20 cellular contexts compared by ENCODE assay signal in genomic region chr15:100597862-100598261, GRCh38. TPM values are rescaled to one million over a fixed set of nuclear protein-coding genes. Genes with fewer than 3 reads are reported as not detected.
DNase-seq lines count a peak whose midpoint lies in the region; ATAC-seq lines count a peak whose summit lies in the region.
"Had no signal": no experiment of that assay in that cellular context is flagged by ENCODE, and none has a peak within 500 bp of the region (broad histone marks: within the 10 kb centered on the region; RNA-seq: fewer than 3 reads in every experiment).

No MANE protein-coding gene starts in this region.

- no peaks in the 10 kb centered on the region for H3K36me3 Mint-ChIP-seq in CD4-positive, CD25-positive, alpha-beta regulatory T cell
- H3K36me3 Mint-ChIP-seq in CD8-positive, alpha-beta memory T cell: peaks cover 0 to 4% (median 0%) of the 10 kb centered on the region in 3 donors
- peaks cover 15% of the 10 kb centered on the region for H3K36me3 Mint-ChIP-seq in activated naive CD8-positive, alpha-beta T cell treated with anti-CD3 and anti-CD28 coated beads, Interleukin-2, amount 10 ng/mL, durations not matched to agents 7 days and 5 days
- peaks cover 0 to 35% (median 3%) of the 10 kb centered on the region in 5 donors for H3K36me3 Mint-ChIP-seq in naive thymus-derived CD4-positive, alpha-beta T cell

- intact Hi-C loops in naive thymus-derived CD4-positive, alpha-beta T cell (cut with micrococcal nuclease): loop anchor here (1.0 to 5.0 kb wide), 6 partner anchors 17 to 1031 kb away; partner anchors contain the start of genes MEF2A (in 1 of the 2) and SNRPA1 (in 1 of the 2)

- peaks cover 87% of the 10 kb centered on the region for H3K4me1 ChIP-seq in CD4-positive, CD25-positive, alpha-beta regulatory T cell (ENCODE audit: control insufficient read depth, insufficient read depth, low read length, poor library complexity, severe bottlenecking)
- H3K4me1 ChIP-seq in CD8-positive, alpha-beta memory T cell (ENCODE audit: insufficient read depth, low read length): peaks cover 80% of the 10 kb centered on the region
- H3K4me1 ChIP-seq in naive thymus-derived CD4-positive, alpha-beta T cell (ENCODE audit: control insufficient read depth in 2 of 2, insufficient read depth in 2 of 2, low read length in 2 of 2): peaks cover 52 to 71% of the 10 kb centered on the region in 2 donors

- in situ Hi-C loops in ACHN (cut with HindIII; ENCODE audit: low pct_ligation_motif_present, low pct_unique_long_range_greater_than_20kb, low sequenced_read_pairs): no loop called here

- DNase-seq in CD4-positive, CD25-positive, alpha-beta regulatory T cell: peak in 1 of 3 donors; percentile 48
- DNase-seq in CD8-positive, alpha-beta memory T cell: no peak
- no peak for DNase-seq in activated naive CD8-positive, alpha-beta T cell treated with anti-CD3 and anti-CD28 coated beads, Interleukin-2, amount 10 ng/mL, durations not matched to agents 7 days and 5 days
- peak in 2 of 9 donors; percentile 16 to 30 for DNase-seq in naive thymus-derived CD4-positive, alpha-beta T cell
- DNase-seq in ACHN (no peak), iPS-NIHi7 (ENCODE audit: extremely low spot score) (no peak)
- DNase-seq: activated CD4-positive, CD25-positive, alpha-beta regulatory T cell treated with anti-CD3 and anti-CD28 coated beads, Interleukin-2, amount 50 U/mL, for 72 hours; amniotic stem cell; Calu3; caudate nucleus; left lung; NCI-H1105; NCI-H2081; NCI-H446 treated with DMSO at 0.1 percent for 48 hours; nucleus accumbens; RPMI8226; stimulated activated CD4-positive, alpha-beta T cell treated with anti-CD3 and anti-CD28 coated beads, Interleukin-12 subunit alpha, Interleukin-12 subunit beta, amount 100 ng/mL, for 4 hours had no signal

- peak overlapping the region in 2 of 3 donors; percentile 97 for H3K27ac Mint-ChIP-seq in CD4-positive, CD25-positive, alpha-beta regulatory T cell
- H3K27ac Mint-ChIP-seq in CD8-positive, alpha-beta memory T cell: peak overlapping the region; percentile 85 to 100 (median 96)
- H3K27ac Mint-ChIP-seq in activated naive CD8-positive, alpha-beta T cell treated with anti-CD3 and anti-CD28 coated beads, Interleukin-2, amount 10 ng/mL, durations not matched to agents 7 days and 5 days: peak overlapping the region; percentile 96
- H3K27ac Mint-ChIP-seq in naive thymus-derived CD4-positive, alpha-beta T cell: peak overlapping the region in 4 of 9 donors; percentile 96 to 98 (median 96)

- H3K9me3 Mint-ChIP-seq in CD4-positive, CD25-positive, alpha-beta regulatory T cell: no peaks in the 10 kb centered on the region
- no peaks in the 10 kb centered on the region for H3K9me3 Mint-ChIP-seq in CD8-positive, alpha-beta memory T cell
- H3K9me3 Mint-ChIP-seq in activated naive CD8-positive, alpha-beta T cell treated with anti-CD3 and anti-CD28 coated beads, Interleukin-2, amount 10 ng/mL, durations not matched to agents 7 days and 5 days: no peaks in the 10 kb centered on the region
- H3K9me3 Mint-ChIP-seq in naive thymus-derived CD4-positive, alpha-beta T cell: peaks cover 0 to 1% (median 0%) of the 10 kb centered on the region in 11 donors

- CTCF ChIA-PET in CD8-positive, alpha-beta memory T cell (lab: Charles Lee): interaction anchor here (0.7 to 1.1 kb wide), 4 partner anchors 10 to 259 kb away, joined by 3 to 4 read pairs (median 3); no protein-coding TSS in a partner anchor
- CTCF ChIA-PET in naive thymus-derived CD4-positive, alpha-beta T cell (lab: Charles Lee): no interaction called here

- POLR2A ChIA-PET in CD8-positive, alpha-beta memory T cell (lab: Charles Lee): interaction anchor here (0.9 kb wide), 1 partner anchor 8 kb away, joined by 3 read pairs; no protein-coding TSS in a partner anchor
- POLR2A ChIA-PET in activated naive CD8-positive, alpha-beta T cell treated with anti-CD3 and anti-CD28 coated beads, Interleukin-2, amount 10 ng/mL, durations not matched to agents 7 days and 5 days (lab: Charles Lee): interaction anchor here (3.1 kb wide), 1 partner anchor 248 kb away, joined by 9 read pairs; no protein-coding TSS in a partner anchor
- POLR2A ChIA-PET in naive thymus-derived CD4-positive, alpha-beta T cell (lab: Charles Lee): interaction anchor here (0.8 to 2.7 kb wide), 3 partner anchors 10 to 259 kb away, joined by 3 to 35 read pairs (median 4); no protein-coding TSS in a partner anchor

- no peaks in the 10 kb centered on the region for H3K27me3 Mint-ChIP-seq in CD4-positive, CD25-positive, alpha-beta regulatory T cell
- H3K27me3 Mint-ChIP-seq in CD8-positive, alpha-beta memory T cell: no peaks in the 10 kb centered on the region
- H3K27me3 Mint-ChIP-seq in activated naive CD8-positive, alpha-beta T cell treated with anti-CD3 and anti-CD28 coated beads, Interleukin-2, amount 10 ng/mL, durations not matched to agents 7 days and 5 days: no peaks in the 10 kb centered on the region
- peaks cover 0 to 2% (median 0%) of the 10 kb centered on the region in 5 donors for H3K27me3 Mint-ChIP-seq in naive thymus-derived CD4-positive, alpha-beta T cell

- H3K36me3 ChIP-seq in CD4-positive, CD25-positive, alpha-beta regulatory T cell (ENCODE audit: control insufficient read depth, insufficient read depth, low read length): no peaks in the 10 kb centered on the region
- H3K36me3 ChIP-seq in CD8-positive, alpha-beta memory T cell (ENCODE audit: insufficient read depth, low read length): no peaks in the 10 kb centered on the region
- H3K36me3 ChIP-seq in naive thymus-derived CD4-positive, alpha-beta T cell (ENCODE audit: control insufficient read depth in 2 of 3, insufficient read depth in 3 of 3, low read length in 3 of 3): peaks cover 0 to 11% (median 0%) of the 10 kb centered on the region in 3 experiments
- H3K36me3 ChIP-seq: left lung, tibial nerve had no signal

- no peak for ATAC-seq in CD4-positive, CD25-positive, alpha-beta regulatory T cell (ENCODE audit: low read depth in 2 of 2)
- no peak for ATAC-seq in activated naive CD8-positive, alpha-beta T cell treated with anti-CD3 and anti-CD28 coated beads, Interleukin-2, amount 10 ng/mL, durations not matched to agents 7 days and 5 days (ENCODE audit: low read depth)
- ATAC-seq in naive thymus-derived CD4-positive, alpha-beta T cell: no peak
- ATAC-seq in GM18867 (IDR thresholded peaks at IDR 0.05; ENCODE audit: unreplicated experiment): no peak
- ATAC-seq: left lung, SK-N-SH treated with all-trans-retinoic acid at 6 μM for 48 hours had no signal

- H3K27me3 ChIP-seq in CD4-positive, CD25-positive, alpha-beta regulatory T cell (ENCODE audit: control insufficient read depth, insufficient read depth, low read length): no peaks in the 10 kb centered on the region
- H3K27me3 ChIP-seq in CD8-positive, alpha-beta memory T cell (ENCODE audit: insufficient read depth, low read length, poor library complexity, severe bottlenecking): no peaks in the 10 kb centered on the region
- no peaks in the 10 kb centered on the region for H3K27me3 ChIP-seq in naive thymus-derived CD4-positive, alpha-beta T cell (ENCODE audit: control insufficient read depth in 2 of 2, insufficient read depth in 2 of 2, low read length in 2 of 2)
- H3K27me3 ChIP-seq: left lung, tibial nerve had no signal

- H3K27ac ChIP-seq in CD4-positive, CD25-positive, alpha-beta regulatory T cell (ENCODE audit: insufficient read depth, low read length, poor library complexity, severe bottlenecking): peak overlapping the region; percentile 91
- peak overlapping the region; percentile 64 for H3K27ac ChIP-seq in CD8-positive, alpha-beta memory T cell (ENCODE audit: low read depth, low read length)
- H3K27ac ChIP-seq in naive thymus-derived CD4-positive, alpha-beta T cell (ENCODE audit: low read depth, low read length): peak overlapping the region; percentile 91
- H3K27ac ChIP-seq: tibial nerve had no signal

- peaks cover 29 to 73% (median 53%) of the 10 kb centered on the region in 4 donors for H3K4me1 Mint-ChIP-seq in CD4-positive, CD25-positive, alpha-beta regulatory T cell
- H3K4me1 Mint-ChIP-seq in CD8-positive, alpha-beta memory T cell: peaks cover 45 to 63% (median 61%) of the 10 kb centered on the region in 3 donors
- peaks cover 51% of the 10 kb centered on the region for H3K4me1 Mint-ChIP-seq in activated naive CD8-positive, alpha-beta T cell treated with anti-CD3 and anti-CD28 coated beads, Interleukin-2, amount 10 ng/mL, durations not matched to agents 7 days and 5 days
- peaks cover 1 to 68% (median 41%) of the 10 kb centered on the region in 7 donors for H3K4me1 Mint-ChIP-seq in naive thymus-derived CD4-positive, alpha-beta T cell

- no peaks in the 10 kb centered on the region for H3K9me3 ChIP-seq in CD4-positive, CD25-positive, alpha-beta regulatory T cell (ENCODE audit: control insufficient read depth in 2 of 2, low read length in 2 of 2)
- no peaks in the 10 kb centered on the region for H3K9me3 ChIP-seq in CD8-positive, alpha-beta memory T cell (ENCODE audit: low read length)
- no peaks in the 10 kb centered on the region for H3K9me3 ChIP-seq in naive thymus-derived CD4-positive, alpha-beta T cell (ENCODE audit: control insufficient read depth in 2 of 3, low read length in 3 of 3)
- H3K9me3 ChIP-seq: left lung, tibial nerve had no signal

- H3K4me3 Mint-ChIP-seq in CD4-positive, CD25-positive, alpha-beta regulatory T cell: peak overlapping the region; percentile 84 to 94 (median 92)
- H3K4me3 Mint-ChIP-seq in CD8-positive, alpha-beta memory T cell: peak overlapping the region; percentile 43 to 91 (median 63)
- peak overlapping the region; percentile 83 for H3K4me3 Mint-ChIP-seq in activated naive CD8-positive, alpha-beta T cell treated with anti-CD3 and anti-CD28 coated beads, Interleukin-2, amount 10 ng/mL, durations not matched to agents 7 days and 5 days
- H3K4me3 Mint-ChIP-seq in naive thymus-derived CD4-positive, alpha-beta T cell: peak overlapping the region in 7 of 10 donors; percentile 56 to 87 (median 86)

- H3K4me3 ChIP-seq in CD4-positive, CD25-positive, alpha-beta regulatory T cell (ENCODE audit: low read depth, low read length): peak overlapping the region; percentile 83
- H3K4me3 ChIP-seq in CD8-positive, alpha-beta memory T cell (ENCODE audit: low read length): peak overlapping the region; percentile 47
- H3K4me3 ChIP-seq in naive thymus-derived CD4-positive, alpha-beta T cell (ENCODE audit: low read length): peak overlapping the region; percentile 49
- H3K4me3 ChIP-seq: left lung, tibial nerve had no signal

RNA-seq across cellular contexts. Expression of gene LINS1, which starts 4.1 kb away (rescaled TPM):
- total RNA-seq in CD4-positive, CD25-positive, alpha-beta regulatory T cell: 62.5 TPM
- polyA plus RNA-seq in CD4-positive, CD25-positive, alpha-beta regulatory T cell: 10 to 100 TPM; 37.8 to 62.8 (median 54.4) TPM
- total RNA-seq in CD8-positive, alpha-beta memory T cell: 10 to 100 TPM; 29.6 to 31.0 TPM
- 46.1 TPM for polyA plus RNA-seq in CD8-positive, alpha-beta memory T cell
- total RNA-seq in activated naive CD8-positive, alpha-beta T cell treated with anti-CD3 and anti-CD28 coated beads, Interleukin-2, amount 10 ng/mL, durations not matched to agents 7 days and 5 days: 10 to 100 TPM; 38.6 to 43.4 TPM
- 100 to 1,000 TPM in 1 of 5 experiments, 10 to 100 TPM in 4; 50.7 to 116 (median 76.9) TPM for total RNA-seq in naive thymus-derived CD4-positive, alpha-beta T cell
- 100 to 1,000 TPM in 1 of 2 donors, 10 to 100 TPM in 1; 98.1 to 104 TPM for polyA plus RNA-seq in naive thymus-derived CD4-positive, alpha-beta T cell

RNA-seq across cellular contexts. Expression of gene ASB7, which starts 4.5 kb away (rescaled TPM):
- 20.3 TPM for total RNA-seq in CD4-positive, CD25-positive, alpha-beta regulatory T cell
- polyA plus RNA-seq in CD4-positive, CD25-positive, alpha-beta regulatory T cell: 10 to 100 TPM; 10.5 to 14.9 (median 12.7) TPM
- total RNA-seq in CD8-positive, alpha-beta memory T cell: 10 to 100 TPM; 14.9 to 16.0 TPM
- 11.2 TPM for polyA plus RNA-seq in CD8-positive, alpha-beta memory T cell
- 10 to 100 TPM; 21.1 to 21.5 TPM for total RNA-seq in activated naive CD8-positive, alpha-beta T cell treated with anti-CD3 and anti-CD28 coated beads, Interleukin-2, amount 10 ng/mL, durations not matched to agents 7 days and 5 days
- 10 to 100 TPM; 15.4 to 27.2 (median 18.9) TPM for total RNA-seq in naive thymus-derived CD4-positive, alpha-beta T cell
- 10 to 100 TPM; 11.8 to 17.6 TPM for polyA plus RNA-seq in naive thymus-derived CD4-positive, alpha-beta T cell
